2 cellular contexts compared by ENCODE assay signal in the genomic region with DNA sequence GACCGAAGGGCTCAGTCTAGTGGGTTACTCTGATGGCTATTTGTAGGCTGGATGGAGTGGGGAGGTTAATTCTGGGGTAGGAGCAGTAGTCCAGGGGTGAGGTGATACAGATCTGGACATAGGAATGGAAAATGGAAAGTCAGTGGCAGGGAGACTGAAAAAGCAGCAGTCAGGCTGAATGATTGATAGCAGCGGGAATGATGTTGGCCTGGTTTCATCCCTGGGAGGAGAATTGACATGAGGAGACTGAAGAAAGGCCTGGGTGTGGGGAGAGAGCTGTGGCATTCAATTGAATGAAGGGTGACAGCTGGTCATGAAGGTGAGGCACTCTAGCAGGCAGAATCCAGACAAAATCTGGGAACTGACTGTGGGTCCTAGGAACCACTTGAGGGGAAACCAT.
TF ChIP-seq lines count a peak whose summit lies in the region.

No MANE protein-coding gene starts in this region.

TF ChIP-seq in A549, 52 proteins besides CTCF, POLR2A, EP300 and RAD21:
- TF ChIP-seq NR3C1 (IDR thresholded peaks at IDR 0.05) (no peak), JUNB (IDR thresholded peaks at IDR 0.05) (no peak), CHD2 (IDR thresholded peaks at IDR 0.05; ENCODE audit: low read length, partially characterized antibody) (no peak), RCOR1 (IDR thresholded peaks at IDR 0.05; ENCODE audit: low read depth, low read length) (no peak), CBX8 (IDR thresholded peaks at IDR 0.05) (no peak), MYC (IDR thresholded peaks at IDR 0.05; ENCODE audit: borderline replicate concordance, low read length) (no peak)
- TF ChIP-seq, protein P1, sequence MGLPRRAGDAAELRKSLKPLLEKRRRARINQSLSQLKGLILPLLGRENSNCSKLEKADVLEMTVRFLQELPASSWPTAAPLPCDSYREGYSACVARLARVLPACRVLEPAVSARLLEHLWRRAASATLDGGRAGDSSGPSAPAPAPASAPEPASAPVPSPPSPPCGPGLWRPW (IDR thresholded peaks at IDR 0.05) = no peak
- TF ChIP-seq, protein P2, sequence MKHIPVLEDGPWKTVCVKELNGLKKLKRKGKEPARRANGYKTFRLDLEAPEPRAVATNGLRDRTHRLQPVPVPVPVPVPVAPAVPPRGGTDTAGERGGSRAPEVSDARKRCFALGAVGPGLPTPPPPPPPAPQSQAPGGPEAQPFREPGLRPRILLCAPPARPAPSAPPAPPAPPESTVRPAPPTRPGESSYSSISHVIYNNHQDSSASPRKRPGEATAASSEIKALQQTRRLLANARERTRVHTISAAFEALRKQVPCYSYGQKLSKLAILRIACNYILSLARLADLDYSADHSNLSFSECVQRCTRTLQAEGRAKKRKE (CRISPR knock-in tag; IDR thresholded peaks at IDR 0.05; ENCODE audit: low read depth) = no peak
- TF ChIP-seq, protein P3, sequence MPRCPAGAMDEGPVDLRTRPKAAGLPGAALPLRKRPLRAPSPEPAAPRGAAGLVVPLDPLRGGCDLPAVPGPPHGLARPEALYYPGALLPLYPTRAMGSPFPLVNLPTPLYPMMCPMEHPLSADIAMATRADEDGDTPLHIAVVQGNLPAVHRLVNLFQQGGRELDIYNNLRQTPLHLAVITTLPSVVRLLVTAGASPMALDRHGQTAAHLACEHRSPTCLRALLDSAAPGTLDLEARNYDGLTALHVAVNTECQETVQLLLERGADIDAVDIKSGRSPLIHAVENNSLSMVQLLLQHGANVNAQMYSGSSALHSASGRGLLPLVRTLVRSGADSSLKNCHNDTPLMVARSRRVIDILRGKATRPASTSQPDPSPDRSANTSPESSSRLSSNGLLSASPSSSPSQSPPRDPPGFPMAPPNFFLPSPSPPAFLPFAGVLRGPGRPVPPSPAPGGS (IDR thresholded peaks at IDR 0.05) = no peak

TF ChIP-seq in IMR-90, 13 proteins besides CTCF, POLR2A, EP300 and RAD21:
- TF ChIP-seq CHD1 (IDR thresholded peaks at IDR 0.05; ENCODE audit: low read depth, low read length) (no peak), BHLHE40 (IDR thresholded peaks at IDR 0.05; ENCODE audit: low read depth, low read length) (no peak), RCOR1 (IDR thresholded peaks at IDR 0.05; ENCODE audit: insufficient replicate concordance, low read length) (no peak), NFE2L2 (IDR thresholded peaks at IDR 0.05; ENCODE audit: low read depth, low read length) (no peak), MAZ (IDR thresholded peaks at IDR 0.05; ENCODE audit: borderline replicate concordance, low read depth, low read length) (no peak), RFX5 (IDR thresholded peaks at IDR 0.05; ENCODE audit: low read depth, low read length) (no peak), CEBPB (IDR thresholded peaks at IDR 0.05; ENCODE audit: low read depth, low read length) (no peak), SMC3 (IDR thresholded peaks at IDR 0.05; ENCODE audit: low read depth, low read length) (no peak)
